18 cellular contexts compared by ENCODE assay signal in the genomic region with DNA sequence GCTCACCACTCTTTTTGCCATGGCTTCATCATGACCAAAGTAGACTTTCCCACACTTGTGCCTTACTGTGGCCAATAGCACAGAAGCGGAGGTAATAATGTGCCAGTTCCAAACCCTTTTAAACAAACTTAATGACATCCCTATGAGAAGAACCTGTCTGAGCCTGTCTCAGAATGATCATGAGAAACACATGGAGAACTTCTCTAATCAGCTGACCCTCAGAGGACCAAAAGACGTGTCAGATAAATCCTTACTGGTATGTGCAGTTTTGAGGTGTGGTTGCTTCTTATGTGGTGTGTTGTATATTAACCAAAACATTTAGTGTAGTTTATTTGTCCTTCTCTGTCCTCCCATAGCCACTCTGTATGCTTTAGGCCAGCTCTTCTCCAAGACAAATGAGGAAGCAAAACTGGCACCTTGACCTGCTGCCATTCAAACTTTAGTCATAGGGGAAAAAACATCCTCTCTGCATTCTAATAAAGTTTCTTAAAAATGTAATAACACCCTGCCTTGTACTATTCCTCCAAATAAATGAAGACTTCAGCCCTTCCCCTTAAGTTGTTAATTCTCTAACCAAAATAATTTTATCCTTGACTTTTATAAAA.
A peak's percentile ranks its signal among the peaks of the same experiment; 100 is the strongest.
DNase-seq lines count a peak whose midpoint lies in the region; ATAC-seq, FAIRE-seq and TF ChIP-seq lines count a peak whose summit lies in the region.
"Had no signal": no experiment of that assay in that cellular context is flagged by ENCODE, and none has a peak within 500 bp of the region (broad histone marks: within the 10 kb centered on the region; RNA-seq: fewer than 3 reads in every experiment).

No MANE protein-coding gene starts in this region.

- peak; percentile 53 to 78 for DNase-seq in foreskin keratinocyte
- DNase-seq in activated CD4-positive, alpha-beta T cell treated with anti-CD3 and anti-CD28 coated beads for 48 hours: no peak
- DNase-seq in RCC 7860 (ENCODE audit: low spot score): no peak
- DNase-seq in medulla oblongata (ENCODE audit: extremely low spot score): no peak
- DNase-seq: activated CD4-positive, alpha-beta T cell treated with anti-CD3 and anti-CD28 coated beads for 4 hours; activated CD8-positive, alpha-beta memory T cell treated with anti-CD3 and anti-CD28 coated beads, Interleukin-2, amount 50 U/mL, for 4 hours; activated gamma-delta T cell treated with Interleukin-2 at 50 U/mL for 16 hours; caudate nucleus; NCI-H1436; RPMI8226; spleen; stimulated activated CD8-positive, alpha-beta memory T cell treated with anti-CD3 and anti-CD28 coated beads, Interleukin-4, amount 100 ng/mL, for 48 hours; substantia nigra; uterus had no signal

- H3K27ac ChIP-seq in foreskin keratinocyte: no peak overlapping the region
- H3K27ac ChIP-seq: spleen, uterus had no signal

- no peak for FAIRE-seq in RCC 7860 (lab: Jason Lieb, UNC)
- FAIRE-seq: TTC549 had no signal

- TF ChIP-seq CTCF in foreskin keratinocyte (conservative IDR thresholded peaks at IDR 0.05): no peak

- H3K27me3 ChIP-seq in foreskin keratinocyte: no peaks in the 10 kb centered on the region
- H3K27me3 ChIP-seq: spleen, uterus had no signal

- ATAC-seq in GM18517 (IDR thresholded peaks at IDR 0.05; ENCODE audit: unreplicated experiment) (peak; percentile 73), GM19372 (IDR thresholded peaks at IDR 0.05; ENCODE audit: low read depth, unreplicated experiment) (peak; percentile 54), HG03066 (IDR thresholded peaks at IDR 0.05; ENCODE audit: low read depth, unreplicated experiment) (peak; percentile 53), foreskin keratinocyte (peak; percentile 24)

- H3K4me1 ChIP-seq in foreskin keratinocyte: peaks cover 29% of the 10 kb centered on the region
- H3K4me1 ChIP-seq: spleen, uterus had no signal

Comparison
In these comparisons a context has a peak if more than half of its experiments do, and no peak if none do; other contexts are left out.
1. DNase-seq: peak in foreskin keratinocyte (2 of 2); none in activated CD4-positive, alpha-beta T cell treated with anti-CD3 and anti-CD28 coated beads for 48 hours (single experiment), RCC 7860 (single experiment) and medulla oblongata (single experiment).
2. Peak in every context shown above with its lines, with median percentiles within 50 percentile points of each other: ATAC-seq.